In genomic region chr17:42387221-42387657, GRCh38 we compare ENCODE assay signal across 1 cellular context.
A peak's percentile ranks its signal among the peaks of the same experiment; 100 is the strongest.
TF ChIP-seq lines count a peak whose summit lies in the region.

No MANE protein-coding gene starts in this region.

TF ChIP-seq in HepG2, 621 proteins besides CTCF, POLR2A, EP300 and RAD21 (continued from another document and continues in another):
- TF ChIP-seq DMAP1 (CRISPR knock-in tag; IDR thresholded peaks at IDR 0.05) (peak; percentile 54; the same call in 1 of the 2 replicates), IKZF1 (IDR thresholded peaks at IDR 0.05) (no peak), HMGXB3 (CRISPR knock-in tag; IDR thresholded peaks at IDR 0.05; ENCODE audit: borderline replicate concordance) (0 out of 2 replicates have a peak, but pooled peaks have one; percentile 17), ZNF20 (CRISPR knock-in tag; IDR thresholded peaks at IDR 0.05) (no peak), TOE1 (CRISPR knock-in tag; IDR thresholded peaks at IDR 0.05) (no peak), ZNF101 (CRISPR knock-in tag; IDR thresholded peaks at IDR 0.05; ENCODE audit: borderline replicate concordance, low read depth) (no peak), ATF7 (IDR thresholded peaks at IDR 0.05) (no peak), ATF7 (CRISPR knock-in tag; IDR thresholded peaks at IDR 0.05) (no peak), ZNF124 (CRISPR knock-in tag; IDR thresholded peaks at IDR 0.05) (no peak), POLR2AphosphoS5 (IDR thresholded peaks at IDR 0.05; ENCODE audit: low read depth, low read length) (no peak), NPAS2 (CRISPR knock-in tag; IDR thresholded peaks at IDR 0.05; ENCODE audit: borderline replicate concordance) (no peak), ZNF816 (CRISPR knock-in tag; IDR thresholded peaks at IDR 0.05; ENCODE audit: borderline replicate concordance) (no peak), ZFP90 (CRISPR knock-in tag; IDR thresholded peaks at IDR 0.05; ENCODE audit: borderline replicate concordance) (peak; percentile 77; the same call in 1 of the 2 replicates), ARNTL (CRISPR knock-in tag; IDR thresholded peaks at IDR 0.05) (no peak), WIZ (CRISPR knock-in tag; IDR thresholded peaks at IDR 0.05) (peak; percentile 26; the same call in 1 of the 2 replicates), ZBTB40 (IDR thresholded peaks at IDR 0.05) (no peak), ZBTB40 (CRISPR knock-in tag; IDR thresholded peaks at IDR 0.05) (no peak), CREM (IDR thresholded peaks at IDR 0.05) (peak; percentile 19; the same call in 1 of the 2 replicates), CREM (CRISPR knock-in tag; IDR thresholded peaks at IDR 0.05) (no peak), NFE2L2 (IDR thresholded peaks at IDR 0.05; ENCODE audit: low read length) (no peak), RERE (CRISPR knock-in tag; IDR thresholded peaks at IDR 0.05; ENCODE audit: low read depth) (0 out of 2 replicates have a peak, but pooled peaks have one; percentile 20), ZBTB20 (CRISPR knock-in tag; IDR thresholded peaks at IDR 0.05; ENCODE audit: borderline replicate concordance, low read depth) (no peak), FIP1L1 (IDR thresholded peaks at IDR 0.05; ENCODE audit: borderline replicate concordance, insufficient read depth, low read depth, low read length) (no peak)
- TF ChIP-seq, protein P1, sequence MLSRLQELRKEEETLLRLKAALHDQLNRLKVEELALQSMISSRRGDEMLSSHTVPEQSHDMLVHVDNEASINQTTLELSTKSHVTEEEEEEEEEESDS (CRISPR knock-in tag; IDR thresholded peaks at IDR 0.05; ENCODE audit: borderline replicate concordance), result no peak
- TF ChIP-seq, protein P2, sequence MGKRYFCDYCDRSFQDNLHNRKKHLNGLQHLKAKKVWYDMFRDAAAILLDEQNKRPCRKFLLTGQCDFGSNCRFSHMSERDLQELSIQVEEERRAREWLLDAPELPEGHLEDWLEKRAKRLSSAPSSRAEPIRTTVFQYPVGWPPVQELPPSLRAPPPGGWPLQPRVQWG (CRISPR knock-in tag; IDR thresholded peaks at IDR 0.05; ENCODE audit: borderline replicate concordance, low read depth), result no peak
- TF ChIP-seq, protein P3, sequence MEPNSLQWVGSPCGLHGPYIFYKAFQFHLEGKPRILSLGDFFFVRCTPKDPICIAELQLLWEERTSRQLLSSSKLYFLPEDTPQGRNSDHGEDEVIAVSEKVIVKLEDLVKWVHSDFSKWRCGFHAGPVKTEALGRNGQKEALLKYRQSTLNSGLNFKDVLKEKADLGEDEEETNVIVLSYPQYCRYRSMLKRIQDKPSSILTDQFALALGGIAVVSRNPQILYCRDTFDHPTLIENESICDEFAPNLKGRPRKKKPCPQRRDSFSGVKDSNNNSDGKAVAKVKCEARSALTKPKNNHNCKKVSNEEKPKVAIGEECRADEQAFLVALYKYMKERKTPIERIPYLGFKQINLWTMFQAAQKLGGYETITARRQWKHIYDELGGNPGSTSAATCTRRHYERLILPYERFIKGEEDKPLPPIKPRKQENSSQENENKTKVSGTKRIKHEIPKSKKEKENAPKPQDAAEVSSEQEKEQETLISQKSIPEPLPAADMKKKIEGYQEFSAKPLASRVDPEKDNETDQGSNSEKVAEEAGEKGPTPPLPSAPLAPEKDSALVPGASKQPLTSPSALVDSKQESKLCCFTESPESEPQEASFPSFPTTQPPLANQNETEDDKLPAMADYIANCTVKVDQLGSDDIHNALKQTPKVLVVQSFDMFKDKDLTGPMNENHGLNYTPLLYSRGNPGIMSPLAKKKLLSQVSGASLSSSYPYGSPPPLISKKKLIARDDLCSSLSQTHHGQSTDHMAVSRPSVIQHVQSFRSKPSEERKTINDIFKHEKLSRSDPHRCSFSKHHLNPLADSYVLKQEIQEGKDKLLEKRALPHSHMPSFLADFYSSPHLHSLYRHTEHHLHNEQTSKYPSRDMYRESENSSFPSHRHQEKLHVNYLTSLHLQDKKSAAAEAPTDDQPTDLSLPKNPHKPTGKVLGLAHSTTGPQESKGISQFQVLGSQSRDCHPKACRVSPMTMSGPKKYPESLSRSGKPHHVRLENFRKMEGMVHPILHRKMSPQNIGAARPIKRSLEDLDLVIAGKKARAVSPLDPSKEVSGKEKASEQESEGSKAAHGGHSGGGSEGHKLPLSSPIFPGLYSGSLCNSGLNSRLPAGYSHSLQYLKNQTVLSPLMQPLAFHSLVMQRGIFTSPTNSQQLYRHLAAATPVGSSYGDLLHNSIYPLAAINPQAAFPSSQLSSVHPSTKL (CRISPR knock-in tag; IDR thresholded peaks at IDR 0.05), result peak; percentile 80
- TF ChIP-seq, protein P4, sequence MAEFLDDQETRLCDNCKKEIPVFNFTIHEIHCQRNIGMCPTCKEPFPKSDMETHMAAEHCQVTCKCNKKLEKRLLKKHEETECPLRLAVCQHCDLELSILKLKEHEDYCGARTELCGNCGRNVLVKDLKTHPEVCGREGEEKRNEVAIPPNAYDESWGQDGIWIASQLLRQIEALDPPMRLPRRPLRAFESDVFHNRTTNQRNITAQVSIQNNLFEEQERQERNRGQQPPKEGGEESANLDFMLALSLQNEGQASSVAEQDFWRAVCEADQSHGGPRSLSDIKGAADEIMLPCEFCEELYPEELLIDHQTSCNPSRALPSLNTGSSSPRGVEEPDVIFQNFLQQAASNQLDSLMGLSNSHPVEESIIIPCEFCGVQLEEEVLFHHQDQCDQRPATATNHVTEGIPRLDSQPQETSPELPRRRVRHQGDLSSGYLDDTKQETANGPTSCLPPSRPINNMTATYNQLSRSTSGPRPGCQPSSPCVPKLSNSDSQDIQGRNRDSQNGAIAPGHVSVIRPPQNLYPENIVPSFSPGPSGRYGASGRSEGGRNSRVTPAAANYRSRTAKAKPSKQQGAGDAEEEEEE (CRISPR knock-in tag; IDR thresholded peaks at IDR 0.05; ENCODE audit: borderline replicate concordance), result no peak
